ENCODE assay signal across 13 cellular contexts in genomic region chr3:192940129-192940528, GRCh38.
"Had no signal": no experiment of that assay in that cellular context is flagged by ENCODE, and none has a peak within 500 bp of the region (broad histone marks: within the 10 kb centered on the region; RNA-seq: fewer than 3 reads in every experiment).

No MANE protein-coding gene starts in this region.

- H3K9me3 Mint-ChIP-seq: nephron; stimulated activated memory B cell treated with anti-CD40 and anti-IgM and Interleukin-4, amounts not matched to agents 10 μg/mL and 1 μg/mL and 100 μg/mL, for 72 hours; T-helper 2 cell treated with Interferon-gamma antibody and Interleukin-4, amounts not matched to agents 5 μg/mL and 100 μg/mL, for 36 hours had no signal

- H3K4me3 Mint-ChIP-seq: nephron; stimulated activated memory B cell treated with anti-CD40 and anti-IgM and Interleukin-4, amounts not matched to agents 10 μg/mL and 1 μg/mL and 100 μg/mL, for 72 hours; T-helper 2 cell treated with Interferon-gamma antibody and Interleukin-4, amounts not matched to agents 5 μg/mL and 100 μg/mL, for 36 hours had no signal

- DNase-seq: activated naive CD4-positive, alpha-beta T cell treated with Interleukin-2 at 50 U/mL for 16 hours; aorta; hypothalamus; kidney glomerular epithelial cell; mesendoderm; nucleus accumbens; posterior cingulate gyrus; tibial artery; uterus had no signal

- H3K4me1 ChIP-seq: uterus had no signal

- H3K27me3 ChIP-seq: cardiac muscle cell, tibial artery, uterus had no signal

- H3K27ac ChIP-seq: cardiac muscle cell, tibial artery, uterus had no signal

- H3K36me3 ChIP-seq: cardiac muscle cell, tibial artery, uterus had no signal

- H3K4me3 ChIP-seq: cardiac muscle cell, tibial artery, uterus had no signal

- H3K36me3 Mint-ChIP-seq: stimulated activated memory B cell treated with anti-CD40 and anti-IgM and Interleukin-4, amounts not matched to agents 10 μg/mL and 1 μg/mL and 100 μg/mL, for 72 hours had no signal

- H3K4me1 Mint-ChIP-seq: nephron; stimulated activated memory B cell treated with anti-CD40 and anti-IgM and Interleukin-4, amounts not matched to agents 10 μg/mL and 1 μg/mL and 100 μg/mL, for 72 hours had no signal

- ATAC-seq: stimulated activated memory B cell treated with anti-CD40 and anti-IgM and Interleukin-4, amounts not matched to agents 10 μg/mL and 1 μg/mL and 100 μg/mL, for 72 hours had no signal

- H3K9me3 ChIP-seq: tibial artery, uterus had no signal
